ENCODE assay signal across 10 cellular contexts in genomic region chr12:50032516-50033316, GRCh38. TPM values are rescaled to one million over a fixed set of nuclear protein-coding genes. Genes with fewer than 3 reads are reported as not detected.
DNase-seq lines count a peak whose midpoint lies in the region; ATAC-seq and TF ChIP-seq lines count a peak whose summit lies in the region.
"Had no signal": no experiment of that assay in that cellular context is flagged by ENCODE, and none has a peak within 500 bp of the region (broad histone marks: within the 10 kb centered on the region; RNA-seq: fewer than 3 reads in every experiment).

No MANE protein-coding gene starts in this region.

- H3K4me1 Mint-ChIP-seq in stimulated activated naive CD8-positive, alpha-beta T cell treated with anti-CD3 and anti-CD28 coated beads, Interleukin-15, amount 100 ng/mL, for 72 hours: peaks cover 6% of the 10 kb centered on the region

- ATAC-seq in left lobe of liver (peak; percentile 23), HG02571 (IDR thresholded peaks at IDR 0.05; ENCODE audit: unreplicated experiment) (no peak), GM21447 (IDR thresholded peaks at IDR 0.05; ENCODE audit: unreplicated experiment) (no peak)
- peak; percentile 43 for ATAC-seq in stimulated activated naive CD8-positive, alpha-beta T cell treated with anti-CD3 and anti-CD28 coated beads, Interleukin-15, amount 100 ng/mL, for 72 hours

- peak overlapping the region in 1 of 2 donors; percentile 61 for H3K4me3 Mint-ChIP-seq in stimulated activated naive CD8-positive, alpha-beta T cell treated with anti-CD3 and anti-CD28 coated beads, Interleukin-15, amount 100 ng/mL, for 72 hours

- TF ChIP-seq CTCF in choroid plexus epithelial cell (conservative IDR thresholded peaks at IDR 0.05; ENCODE audit: low read depth, low read length): no peak

- DNase-seq in Kasumi-1 (lab: John Stamatoyannopoulos, UW) (peak; percentile 43 to 59), choroid plexus epithelial cell (ENCODE audit: low read depth) (no peak), left lobe of liver (ENCODE audit: low spot score) (no peak), kidney tubule cell (ENCODE audit: low spot score) (no peak)
- DNase-seq in stimulated activated naive CD8-positive, alpha-beta T cell treated with anti-CD3 and anti-CD28 coated beads, Interleukin-15, amount 100 ng/mL, for 72 hours: peak in 1 of 2 donors; percentile 4
- DNase-seq: activated CD4-positive, CD25-positive, alpha-beta regulatory T cell; dermis blood vessel endothelial cell; NCI-H2029 had no signal

- peak overlapping the region; percentile 49 for H3K4me3 ChIP-seq in choroid plexus epithelial cell (ENCODE audit: low read depth, low read length)

- H3K27me3 Mint-ChIP-seq in stimulated activated naive CD8-positive, alpha-beta T cell treated with anti-CD3 and anti-CD28 coated beads, Interleukin-15, amount 100 ng/mL, for 72 hours: peaks cover 52% of the 10 kb centered on the region

- no peak overlapping the region for H3K27ac Mint-ChIP-seq in stimulated activated naive CD8-positive, alpha-beta T cell treated with anti-CD3 and anti-CD28 coated beads, Interleukin-15, amount 100 ng/mL, for 72 hours

- H3K9me3 Mint-ChIP-seq in stimulated activated naive CD8-positive, alpha-beta T cell treated with anti-CD3 and anti-CD28 coated beads, Interleukin-15, amount 100 ng/mL, for 72 hours: no peaks in the 10 kb centered on the region

RNA-seq across cellular contexts. Expression of gene RACGAP1, which starts 7.4 kb away (rescaled TPM):
- total RNA-seq in left lobe of liver: 3.9 TPM

RNA-seq across cellular contexts. Expression of gene ASIC1, which starts 24.7 kb away (rescaled TPM):
- 0.28 TPM for total RNA-seq in left lobe of liver

RNA-seq across cellular contexts. Expression of gene SMARCD1, which starts 52.4 kb away (rescaled TPM):
- total RNA-seq in left lobe of liver: 18.6 TPM

RNA-seq across cellular contexts. Expression of gene AQP6, which starts 60.0 kb away (rescaled TPM):
- 0.28 TPM for total RNA-seq in left lobe of liver
- total RNA-seq: dermis blood vessel endothelial cell had no signal

Comparison
In these comparisons a context has a peak if more than half of its experiments do, and no peak if none do; other contexts are left out.
1. DNase-seq: peak in Kasumi-1 (2 of 2); none in choroid plexus epithelial cell (single experiment), left lobe of liver (single experiment) and kidney tubule cell (single experiment).
2. ATAC-seq: peak in left lobe of liver (single experiment) and stimulated activated naive CD8-positive, alpha-beta T cell treated with anti-CD3 and anti-CD28 coated beads, Interleukin-15, amount 100 ng/mL, for 72 hours (single experiment); none in HG02571 (single experiment) and GM21447 (single experiment).